Comparison of ENCODE assay signal across 11 cellular contexts in the genomic region with DNA sequence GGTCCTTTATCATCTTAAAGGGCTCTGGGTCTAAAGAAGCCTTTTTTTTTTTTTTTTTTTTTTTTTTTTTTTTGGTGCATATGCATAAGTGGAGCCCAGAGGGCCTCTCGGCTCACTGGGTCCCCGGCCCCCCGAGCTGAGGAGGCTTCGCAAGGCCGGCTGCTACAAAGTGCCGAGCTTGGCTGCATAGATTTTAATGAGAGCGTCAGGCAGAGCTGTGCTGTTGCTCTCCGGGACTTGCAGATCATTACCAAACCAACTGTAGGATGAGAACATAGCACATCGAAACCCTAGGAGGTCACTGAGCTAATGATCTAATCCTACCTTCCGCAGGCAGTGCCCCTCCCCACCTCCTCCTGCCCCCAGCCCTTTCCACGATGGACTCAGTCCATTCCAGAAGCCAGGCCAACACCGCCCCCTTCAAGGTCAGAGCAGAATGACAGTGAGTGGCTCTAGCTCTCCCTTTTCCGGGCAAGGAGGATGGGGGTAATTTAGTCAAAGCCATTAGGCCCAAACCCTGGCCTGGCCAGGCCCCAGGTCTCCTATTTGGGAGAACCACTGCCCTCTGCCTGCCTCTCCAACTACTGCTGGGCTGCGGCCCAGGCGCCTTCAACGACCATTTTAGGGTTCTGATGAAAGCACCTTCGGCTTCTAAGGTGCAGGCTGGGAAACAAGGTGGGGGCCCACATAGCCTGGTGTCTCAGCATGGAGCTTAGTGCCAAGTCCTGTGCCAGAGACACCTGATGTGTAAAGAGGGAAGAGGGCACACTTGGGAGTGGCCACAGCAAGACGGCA. TPM values are rescaled to one million over a fixed set of nuclear protein-coding genes. Genes with fewer than 3 reads are reported as not detected.
DNase-seq lines count a peak whose midpoint lies in the region; ATAC-seq and TF ChIP-seq lines count a peak whose summit lies in the region.
"Not testable (repeated sequence)": the region's sequence is repeated elsewhere in the genome, so short reads cannot be mapped to it uniquely, and the experiment has no call there.
"Had no signal": no experiment of that assay in that cellular context is flagged by ENCODE, and none has a peak within 500 bp of the region (broad histone marks: within the 10 kb centered on the region; RNA-seq: fewer than 3 reads in every experiment).

No MANE protein-coding gene starts in this region.

- H3K4me1 Mint-ChIP-seq in activated B cell treated with CpG ODN at 0.5 μM for 24 hours (peaks cover 63% of the 10 kb centered on the region), brain (peaks cover 63% of the 10 kb centered on the region), neural crest cell (peaks cover 50% of the 10 kb centered on the region)
- H3K4me1 Mint-ChIP-seq in stimulated activated effector memory CD8-positive, alpha-beta T cell treated with anti-CD3 and anti-CD28 coated beads, Interleukin-12 subunit alpha, Interleukin-12 subunit beta, amount 100 ng/mL, for 72 hours: peaks cover 23% of the 10 kb centered on the region

- intact Hi-C loops in activated B cell treated with CpG ODN at 0.5 μM for 24 hours (cut with micrococcal nuclease); upper lobe of right lung (cut with DNase I): not testable (repeated sequence)
- intact Hi-C loops in esophagus squamous epithelium (cut with DNase I): loop anchor here (10.0 kb wide), 1 partner anchor 199 kb away; a partner anchor contains a TSS

- not testable (repeated sequence) for H3K9me3 ChIP-seq in esophagus squamous epithelium, upper lobe of right lung

- 33 to 54% methylated on average over 1 to 2 of the region's 18 CpGs for WGBS in esophagus squamous epithelium, 2 donors

- H3K4me3 Mint-ChIP-seq in activated B cell treated with CpG ODN at 0.5 μM for 24 hours; brain; neural crest cell; stimulated activated effector memory CD8-positive, alpha-beta T cell treated with anti-CD3 and anti-CD28 coated beads, Interleukin-12 subunit alpha, Interleukin-12 subunit beta, amount 100 ng/mL, for 72 hours: not testable (repeated sequence)

- not testable (repeated sequence) for H3K27me3 ChIP-seq in H7 (ENCODE audit: control insufficient read depth, insufficient read depth, low read length); esophagus squamous epithelium; layer of hippocampus (ENCODE audit: control insufficient read depth, insufficient read depth, low read length); upper lobe of right lung

- H3K27ac Mint-ChIP-seq in activated B cell treated with CpG ODN at 0.5 μM for 24 hours (peak overlapping the region; percentile 87), brain (peak overlapping the region; percentile 86 to 98 (median 96)), neural crest cell (ENCODE audit: unreplicated experiment) (peak overlapping the region; percentile 89)
- H3K27ac Mint-ChIP-seq in stimulated activated effector memory CD8-positive, alpha-beta T cell treated with anti-CD3 and anti-CD28 coated beads, Interleukin-12 subunit alpha, Interleukin-12 subunit beta, amount 100 ng/mL, for 72 hours: peak overlapping the region; percentile 81

- H3K4me3 ChIP-seq in H7 (ENCODE audit: insufficient read depth, low read depth, low read length); esophagus squamous epithelium; upper lobe of right lung: not testable (repeated sequence)

- H3K27ac ChIP-seq in esophagus squamous epithelium (peak overlapping the region; percentile 79 to 91 (median 88)), layer of hippocampus (ENCODE audit: low read depth, low read length) (peak overlapping the region; percentile 74), upper lobe of right lung (peak overlapping the region; percentile 75)

- peaks cover 58 to 82% (median 58%) of the 10 kb centered on the region in 3 donors for H3K4me1 ChIP-seq in esophagus squamous epithelium
- H3K4me1 ChIP-seq in upper lobe of right lung: peaks cover 54% of the 10 kb centered on the region

- CTCF ChIA-PET in activated B cell treated with CpG ODN at 0.5 μM for 24 hours (lab: Charles Lee): interaction anchor here (1.6 kb wide), 1 partner anchor 10 kb away, joined by 5 read pairs; no protein-coding TSS in a partner anchor

- TF ChIP-seq POLR2A in esophagus squamous epithelium (IDR thresholded peaks at IDR 0.05): not testable (repeated sequence)

- not testable (repeated sequence) for H3K9me3 Mint-ChIP-seq in activated B cell treated with CpG ODN at 0.5 μM for 24 hours; brain; neural crest cell; stimulated activated effector memory CD8-positive, alpha-beta T cell treated with anti-CD3 and anti-CD28 coated beads, Interleukin-12 subunit alpha, Interleukin-12 subunit beta, amount 100 ng/mL, for 72 hours

- POLR2A ChIA-PET in activated B cell treated with CpG ODN at 0.5 μM for 24 hours (lab: Charles Lee): interaction anchor here (0.6 to 2.5 kb wide), 7 partner anchors 11 to 253 kb away, joined by 3 to 7 read pairs (median 4); a partner anchor contains a TSS

- H3K36me3 ChIP-seq in H7 (replicated peaks; ENCODE audit: control insufficient read depth, insufficient read depth, low read length): not testable (repeated sequence)
- H3K36me3 ChIP-seq in esophagus squamous epithelium (peaks cover 19 to 54% (median 36%) of the 10 kb centered on the region in 3 donors), upper lobe of right lung (peaks cover 48% of the 10 kb centered on the region)

- TF ChIP-seq CTCF in activated B cell treated with CpG ODN at 0.5 μM for 24 hours (IDR thresholded peaks at IDR 0.05); esophagus squamous epithelium (IDR thresholded peaks at IDR 0.05); neural crest cell (conservative IDR thresholded peaks at IDR 0.05); upper lobe of right lung (IDR thresholded peaks at IDR 0.05): not testable (repeated sequence)
- TF ChIP-seq CTCF in brain (conservative IDR thresholded peaks at IDR 0.05): peak in 1 of 2 experiments; percentile 39

- peaks cover 41% of the 10 kb centered on the region for H3K36me3 Mint-ChIP-seq in activated B cell treated with CpG ODN at 0.5 μM for 24 hours (ENCODE audit: low read depth)
- H3K36me3 Mint-ChIP-seq in brain: peaks cover 32% of the 10 kb centered on the region
- peaks cover 12% of the 10 kb centered on the region for H3K36me3 Mint-ChIP-seq in neural crest cell (ENCODE audit: low read depth)
- peaks cover 75% of the 10 kb centered on the region for H3K36me3 Mint-ChIP-seq in stimulated activated effector memory CD8-positive, alpha-beta T cell treated with anti-CD3 and anti-CD28 coated beads, Interleukin-12 subunit alpha, Interleukin-12 subunit beta, amount 100 ng/mL, for 72 hours

- H3K27me3 Mint-ChIP-seq in activated B cell treated with CpG ODN at 0.5 μM for 24 hours; brain; neural crest cell (ENCODE audit: low read depth): not testable (repeated sequence)

- DNase-seq in H7: peak; percentile 72
- not testable (repeated sequence) for DNase-seq in activated B cell treated with CpG ODN at 0.5 μM for 24 hours; esophagus squamous epithelium (lab: John Stamatoyannopoulos, UW); neural crest cell (ENCODE audit: low read depth, low spot score); stimulated activated effector memory CD8-positive, alpha-beta T cell treated with anti-CD3 and anti-CD28 coated beads, Interleukin-12 subunit alpha, Interleukin-12 subunit beta, amount 100 ng/mL, for 72 hours (ENCODE audit: low spot score in 2 of 2); upper lobe of right lung

- ATAC-seq in activated B cell treated with CpG ODN at 0.5 μM for 24 hours (ENCODE audit: low read depth); stimulated activated effector memory CD8-positive, alpha-beta T cell treated with anti-CD3 and anti-CD28 coated beads, Interleukin-12 subunit alpha, Interleukin-12 subunit beta, amount 100 ng/mL, for 72 hours; upper lobe of right lung: not testable (repeated sequence)

RNA-seq across cellular contexts. Expression of a gene that starts 13.3 kb away (rescaled TPM):
- total RNA-seq in H7 (2014; rRNA removed; shearing (Covaris generic)): 5.8 and 8.5 TPM in 2 replicates
- total RNA-seq in activated B cell treated with CpG ODN at 0.5 μM for 24 hours: 0.11 TPM in 1 of 2 replicates, not detected in the other
- polyA plus RNA-seq in brain (ENCODE audit: insufficient read depth, low read depth, low replicate concordance): 2.7 TPM
- total RNA-seq in esophagus squamous epithelium: under 1 TPM in 1 of 4 donors, not detected in 3; 0.38 TPM
- total RNA-seq in neural crest cell: 6.1 and 7.0 TPM in 2 replicates
- 0.90 TPM for total RNA-seq in upper lobe of right lung

RNA-seq across cellular contexts. Expression of a gene that starts 22.6 kb away (rescaled TPM):
- 1.7 and 3.8 TPM in 2 replicates for total RNA-seq in H7 (2014; rRNA removed; shearing (Covaris generic))
- total RNA-seq in activated B cell treated with CpG ODN at 0.5 μM for 24 hours (0.16 TPM in 1 of 2 replicates, not detected in the other), esophagus squamous epithelium (10 to 100 TPM in 1 of 4 donors, 1 to 10 TPM in 3; 4.8 to 15.4 (median 6.5) TPM), neural crest cell (not detected in 2 replicates), upper lobe of right lung (1.2 TPM)
- 2.2 TPM for polyA plus RNA-seq in brain (ENCODE audit: insufficient read depth, low read depth, low replicate concordance)
- total RNA-seq: activated CD4-positive, alpha-beta T cell treated with anti-CD3 and anti-CD28 coated beads for 36 hours; IMR-90; liver had no signal
- polyA plus RNA-seq: IMR-90, liver had no signal

RNA-seq across cellular contexts. Expression of a gene that starts 31.1 kb away (rescaled TPM):
- 0.14 TPM in 1 of 2 replicates, not detected in the other for total RNA-seq in H7 (2014; rRNA removed; shearing (Covaris generic))
- not detected in 2 replicates for total RNA-seq in activated B cell treated with CpG ODN at 0.5 μM for 24 hours
- 1.4 TPM for polyA plus RNA-seq in brain (ENCODE audit: insufficient read depth, low read depth, low replicate concordance)
- total RNA-seq in esophagus squamous epithelium: 1 to 10 TPM; 3.0 to 4.7 (median 4.3) TPM
- total RNA-seq in neural crest cell: not detected in 2 replicates
- total RNA-seq in upper lobe of right lung: 826 TPM
- total RNA-seq: activated CD4-positive, alpha-beta T cell treated with anti-CD3 and anti-CD28 coated beads for 36 hours; IMR-90 had no signal
- polyA plus RNA-seq: IMR-90 had no signal

RNA-seq across cellular contexts. Expression of a gene that starts 39.0 kb away (rescaled TPM):
- 10.7 and 14.6 TPM in 2 replicates for total RNA-seq in H7 (2014; rRNA removed; shearing (Covaris generic))
- 4.6 and 7.4 TPM in 2 replicates for total RNA-seq in activated B cell treated with CpG ODN at 0.5 μM for 24 hours
- 6.9 TPM for polyA plus RNA-seq in brain (ENCODE audit: insufficient read depth, low read depth, low replicate concordance)
- total RNA-seq in esophagus squamous epithelium: 100 to 1,000 TPM in 1 of 4 donors, 10 to 100 TPM in 3; 72.3 to 121 (median 76.9) TPM
- total RNA-seq in neural crest cell: 12.9 and 13.6 TPM in 2 replicates
- total RNA-seq in upper lobe of right lung: 144 TPM

Comparison
In these comparisons a context has a peak if more than half of its experiments do, and no peak if none do; other contexts are left out.
1. RNA of a gene that starts 31.1 kb away (total RNA-seq): 826 TPM in upper lobe of right lung (single experiment); 3.0 to 4.7 TPM in esophagus squamous epithelium, 0.14 TPM in H7, not detected in activated B cell treated with CpG ODN at 0.5 μM for 24 hours and not detected in neural crest cell; every median in the first group is over 100 times any median in the second.
2. Peak in every context shown above with its lines, with median percentiles within 50 percentile points of each other: H3K27ac Mint-ChIP-seq and H3K27ac ChIP-seq.